ENCODE assay signal across 10 cellular contexts in the genomic region with DNA sequence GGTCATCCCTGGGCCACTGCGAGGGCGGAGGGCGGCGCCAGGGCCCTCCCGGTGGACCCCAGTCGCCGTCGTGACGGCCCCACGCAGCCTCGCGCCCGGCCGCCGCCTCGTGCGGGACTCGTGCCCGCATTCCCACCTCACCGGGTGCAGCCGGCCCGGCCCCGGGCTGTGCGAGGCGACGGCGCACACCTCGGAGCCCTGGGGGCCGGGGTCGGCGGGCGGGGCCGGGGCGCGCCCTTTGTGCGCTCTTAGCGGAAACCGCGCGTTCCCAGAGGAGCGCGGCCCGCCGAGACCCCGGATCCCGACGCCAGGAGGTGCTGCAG. TPM values are rescaled to one million over a fixed set of nuclear protein-coding genes. Genes with fewer than 3 reads are reported as not detected.
DNase-seq lines count a peak whose midpoint lies in the region; ATAC-seq and TF ChIP-seq lines count a peak whose summit lies in the region.
"Had no signal": no experiment of that assay in that cellular context is flagged by ENCODE, and none has a peak within 500 bp of the region (broad histone marks: within the 10 kb centered on the region; RNA-seq: fewer than 3 reads in every experiment).

No MANE protein-coding gene starts in this region.

- 3% methylated on average over 25 of the region's 47 CpGs for WGBS in smooth muscle cell (ENCODE audit: low lambda C conversion rate)

- no peaks in the 10 kb centered on the region for H3K9me3 ChIP-seq in SJCRH30 (replicated peaks)
- H3K9me3 ChIP-seq in iPS-18c (ENCODE audit: control insufficient read depth, insufficient read depth, low read length) = peaks cover 5% of the 10 kb centered on the region
- H3K9me3 ChIP-seq in smooth muscle cell (replicated peaks; ENCODE audit: low read depth) = no peaks in the 10 kb centered on the region

- DNase-seq in HFF-Myc (ENCODE audit: extremely low read depth, low read depth) = no peak
- no peak for DNase-seq in SJCRH30
- DNase-seq in smooth muscle cell (lab: John Stamatoyannopoulos, UW; ENCODE audit: unreplicated experiment) = no peak
- no peak for DNase-seq in amygdala (lab: John Stamatoyannopoulos, UW)
- no peak for DNase-seq in activated CD8-positive, alpha-beta T cell treated with anti-CD3 and anti-CD28 coated beads for 36 hours
- no peak for DNase-seq in activated gamma-delta T cell treated with Interleukin-2 at 50 U/mL for 16 hours
- DNase-seq: HCEC 1CT, NCI-H1436 treated with DMSO at 0.1 percent for 48 hours had no signal

- intact Hi-C loops in activated CD8-positive, alpha-beta T cell treated with anti-CD3 and anti-CD28 coated beads for 36 hours (cut with micrococcal nuclease) = no loop called here

- H4K20me1 ChIP-seq in smooth muscle cell (ENCODE audit: low read depth) = no peaks in the 10 kb centered on the region

- peaks cover 2% of the 10 kb centered on the region for H3K9me3 Mint-ChIP-seq in activated CD8-positive, alpha-beta T cell treated with anti-CD3 and anti-CD28 coated beads for 36 hours

- H3K27ac ChIP-seq in SJCRH30 = no peak overlapping the region
- H3K27ac ChIP-seq in smooth muscle cell (ENCODE audit: low read depth) = no peak overlapping the region

- H3K4me3 Mint-ChIP-seq in activated CD8-positive, alpha-beta T cell treated with anti-CD3 and anti-CD28 coated beads for 36 hours = no peak overlapping the region
- H3K4me3 Mint-ChIP-seq: activated naive CD8-positive, alpha-beta T cell had no signal

- H3K4me1 Mint-ChIP-seq in activated CD8-positive, alpha-beta T cell treated with anti-CD3 and anti-CD28 coated beads for 36 hours (ENCODE audit: low read depth) = peaks cover 36% of the 10 kb centered on the region

- H3F3A ChIP-seq in smooth muscle cell (ENCODE audit: low read depth) = no peaks in the 10 kb centered on the region

- peak overlapping the region; percentile 97 for H3K4me2 ChIP-seq in smooth muscle cell

- CTCF ChIA-PET in activated CD8-positive, alpha-beta T cell treated with anti-CD3 and anti-CD28 coated beads for 36 hours (lab: Charles Lee) = interaction anchor here (0.6 kb wide), 1 partner anchor 1044 kb away, joined by 3 read pairs; no protein-coding TSS in a partner anchor

- H3K79me2 ChIP-seq in smooth muscle cell (ENCODE audit: low read depth) = no peaks in the 10 kb centered on the region

- peaks cover 37% of the 10 kb centered on the region for H3K4me1 ChIP-seq in SJCRH30
- peaks cover 57% of the 10 kb centered on the region for H3K4me1 ChIP-seq in smooth muscle cell (ENCODE audit: low read depth)

- no peak overlapping the region for H3K9ac ChIP-seq in smooth muscle cell (ENCODE audit: low read depth)

- no peak overlapping the region for H3K27ac Mint-ChIP-seq in activated CD8-positive, alpha-beta T cell treated with anti-CD3 and anti-CD28 coated beads for 36 hours
- H3K27ac Mint-ChIP-seq: activated naive CD8-positive, alpha-beta T cell had no signal

- H2AFZ ChIP-seq in smooth muscle cell (ENCODE audit: low read depth) = no peak overlapping the region

- H3K4me3 ChIP-seq in HFF-Myc (replicated peaks; ENCODE audit: low read depth, low read length) (peak overlapping the region; percentile 41; the same call in 1 of the 2 replicates), SJCRH30 (peak overlapping the region; percentile 44; the same call in 1 of the 2 replicates), iPS-18c (ENCODE audit: insufficient read depth, low read depth, low read length) (peak overlapping the region; percentile 34; the same call in 1 of the 2 replicates), smooth muscle cell (peak overlapping the region; percentile 59)

- H3K36me3 ChIP-seq in SJCRH30 = no peaks in the 10 kb centered on the region
- H3K36me3 ChIP-seq in smooth muscle cell (ENCODE audit: low read depth) = no peaks in the 10 kb centered on the region

- ATAC-seq in activated CD8-positive, alpha-beta T cell treated with anti-CD3 and anti-CD28 coated beads for 36 hours = no peak

- H3K27me3 Mint-ChIP-seq in activated CD8-positive, alpha-beta T cell treated with anti-CD3 and anti-CD28 coated beads for 36 hours = peaks cover 58% of the 10 kb centered on the region

- no peak for TF ChIP-seq CTCF in HFF-Myc (IDR thresholded peaks at IDR 0.05; ENCODE audit: low read depth, low read length, missing control alignments)
- TF ChIP-seq CTCF in smooth muscle cell (IDR thresholded peaks at IDR 0.05; ENCODE audit: borderline replicate concordance, insufficient read depth, poor library complexity, severe bottlenecking) = no peak
- TF ChIP-seq CTCF in activated CD8-positive, alpha-beta T cell treated with anti-CD3 and anti-CD28 coated beads for 36 hours (IDR thresholded peaks at IDR 0.05) = no peak

- H3K36me3 Mint-ChIP-seq in activated CD8-positive, alpha-beta T cell treated with anti-CD3 and anti-CD28 coated beads for 36 hours (ENCODE audit: low read depth) = no peaks in the 10 kb centered on the region
- H3K36me3 Mint-ChIP-seq: activated naive CD8-positive, alpha-beta T cell had no signal

- H3K27me3 ChIP-seq in SJCRH30 = peaks cover 45% of the 10 kb centered on the region; the same call in 1 of the 2 replicates
- peaks cover 91% of the 10 kb centered on the region for H3K27me3 ChIP-seq in smooth muscle cell (ENCODE audit: low read depth)

- POLR2A ChIA-PET in activated CD8-positive, alpha-beta T cell treated with anti-CD3 and anti-CD28 coated beads for 36 hours (lab: Charles Lee) = interaction anchor here (1.0 kb wide), 1 partner anchor 10 kb away, joined by 3 read pairs; no protein-coding TSS in a partner anchor

RNA-seq across cellular contexts. Expression of gene DLL1, which starts 5.5 kb away (rescaled TPM):
- 12.6 and 13.6 TPM in 2 replicates for total RNA-seq in SJCRH30 (2014; rRNA removed; shearing (Covaris generic))
- total RNA-seq in smooth muscle cell = 0.27 and 0.36 TPM in 2 replicates
- 0.70 and 0.99 TPM in 2 replicates for polyA plus RNA-seq in smooth muscle cell
- total RNA-seq in activated CD8-positive, alpha-beta T cell treated with anti-CD3 and anti-CD28 coated beads for 36 hours = 1 to 10 TPM; 1.9 to 2.4 TPM

RNA-seq across cellular contexts. Expression of gene FAM120B, which starts 10.2 kb away (rescaled TPM):
- total RNA-seq in SJCRH30 (2014; rRNA removed; shearing (Covaris generic)) = 19.6 and 21.4 TPM in 2 replicates
- total RNA-seq in smooth muscle cell = 17.8 and 22.8 TPM in 2 replicates
- 22.2 and 26.3 TPM in 2 replicates for polyA plus RNA-seq in smooth muscle cell
- total RNA-seq in activated CD8-positive, alpha-beta T cell treated with anti-CD3 and anti-CD28 coated beads for 36 hours = 10 to 100 TPM; 19.0 to 19.5 TPM
